Comparison of ENCODE assay signal across 9 cellular contexts in the genomic region with DNA sequence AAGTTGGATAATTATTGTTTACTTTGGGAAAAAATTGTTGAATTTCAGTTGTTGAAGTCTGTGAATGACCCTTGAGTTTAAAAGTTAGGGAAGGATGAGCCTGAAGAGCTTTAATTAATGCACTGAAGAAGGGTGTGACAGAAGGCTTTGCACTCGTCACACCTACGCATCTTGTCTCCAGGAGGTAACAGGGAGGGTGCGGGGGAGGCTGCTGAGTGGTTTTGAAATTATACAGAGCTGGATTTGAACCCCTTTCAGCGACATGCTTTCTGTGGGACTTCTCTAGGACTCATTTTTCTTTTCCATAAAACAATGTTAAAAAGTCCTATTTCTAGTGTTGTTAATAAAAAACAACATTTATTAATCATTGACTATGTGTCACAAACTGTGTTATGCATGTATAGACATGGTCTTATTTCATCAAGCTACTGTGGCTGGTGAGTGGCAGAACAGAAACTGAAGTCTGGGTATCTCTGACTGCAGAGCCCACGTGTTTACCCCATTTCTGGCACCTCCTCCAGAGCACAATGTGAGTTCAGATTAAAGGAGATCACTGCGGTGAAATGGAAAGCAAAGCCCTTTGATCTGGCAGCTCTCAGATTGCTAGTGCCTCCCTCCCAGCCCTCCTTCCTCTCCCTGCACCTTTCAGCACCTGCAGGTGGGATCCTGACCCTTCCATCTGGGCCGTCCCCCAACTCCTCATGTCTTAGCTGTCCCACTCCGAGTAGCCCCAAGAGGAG.
DNase-seq lines count a peak whose midpoint lies in the region; ATAC-seq, FAIRE-seq and TF ChIP-seq lines count a peak whose summit lies in the region.
"Had no signal": no experiment of that assay in that cellular context is flagged by ENCODE, and none has a peak within 500 bp of the region (broad histone marks: within the 10 kb centered on the region; RNA-seq: fewer than 3 reads in every experiment).

No MANE protein-coding gene starts in this region.

- no peak overlapping the region for H3K27ac ChIP-seq in kidney (ENCODE audit: low read depth in 2 of 2, low read length in 2 of 2)

- intact Hi-C loops in kidney (cut with DNase I), result no loop called here
- intact Hi-C loops in left colon (cut with DNase I, micrococcal nuclease), result no loop called here

- DNase-seq in NCI-H2029 treated with DMSO at 0.1 percent for 48 hours (lab: John Stamatoyannopoulos, UW) (peak; percentile 78), kidney (no peak), left colon (no peak), SKM-1 treated with dmso at 0.1 percent for 144 hours (lab: John Stamatoyannopoulos, UW; ENCODE audit: unreplicated experiment) (no peak)
- peak in 1 of 2 donors; percentile 44 for DNase-seq in activated naive CD4-positive, alpha-beta T cell treated with anti-CD3 and anti-CD28 coated beads, Interleukin-2, amount 50 U/mL, for 72 hours (ENCODE audit: low spot score in 2 of 2)
- DNase-seq in stimulated activated CD4-positive, alpha-beta T cell treated with anti-CD3 and anti-CD28 coated beads, Interleukin-1b, Interleukin-23, amount 100 ng/mL, for 48 hours, result peak; percentile 55

- peak overlapping the region; percentile 55 to 76 for H3K27ac Mint-ChIP-seq in activated naive CD4-positive, alpha-beta T cell treated with anti-CD3 and anti-CD28 coated beads, Interleukin-2, amount 50 U/mL, for 72 hours

- peaks cover 0 to 9% of the 10 kb centered on the region in 2 donors for H3K36me3 Mint-ChIP-seq in activated naive CD4-positive, alpha-beta T cell treated with anti-CD3 and anti-CD28 coated beads, Interleukin-2, amount 50 U/mL, for 72 hours

- no peak overlapping the region for H3K4me3 ChIP-seq in kidney (ENCODE audit: low read length in 2 of 2)
- H3K4me3 ChIP-seq: smooth muscle cell had no signal

- no peak for TF ChIP-seq CTCF in kidney (IDR thresholded peaks at IDR 0.05; ENCODE audit: borderline replicate concordance, extremely low read depth, insufficient read depth)

- H3K9me3 ChIP-seq in kidney (ENCODE audit: control insufficient read depth in 1 of 2, low read length in 2 of 2), result no peaks in the 10 kb centered on the region

- peaks cover 3 to 9% of the 10 kb centered on the region in 2 donors for H3K9me3 Mint-ChIP-seq in activated naive CD4-positive, alpha-beta T cell treated with anti-CD3 and anti-CD28 coated beads, Interleukin-2, amount 50 U/mL, for 72 hours

- FAIRE-seq in kidney (lab: Jason Lieb, UNC), result no peak

- no peaks in the 10 kb centered on the region for H3K36me3 ChIP-seq in kidney (ENCODE audit: control insufficient read depth in 1 of 2, insufficient read depth in 2 of 2, low read length in 2 of 2)

- H3K4me1 ChIP-seq in kidney (ENCODE audit: control insufficient read depth in 1 of 2, insufficient read depth in 1 of 2, low read depth in 1 of 2, low read length in 2 of 2), result no peaks in the 10 kb centered on the region

- peak; percentile 72 for ATAC-seq in GM19438 (IDR thresholded peaks at IDR 0.05; ENCODE audit: low read depth, unreplicated experiment)
- peak; percentile 85 to 96 for ATAC-seq in activated naive CD4-positive, alpha-beta T cell treated with anti-CD3 and anti-CD28 coated beads, Interleukin-2, amount 50 U/mL, for 72 hours
- no peak for ATAC-seq in left colon
- no peak for ATAC-seq in GM19455 (IDR thresholded peaks at IDR 0.05; ENCODE audit: unreplicated experiment)

- no peak overlapping the region for H3K9ac ChIP-seq in kidney (ENCODE audit: low read length in 2 of 2)

Comparison
In these comparisons a context has a peak if more than half of its experiments do, and no peak if none do; other contexts are left out.
1. ATAC-seq: peak in GM19438 (single experiment) and activated naive CD4-positive, alpha-beta T cell treated with anti-CD3 and anti-CD28 coated beads, Interleukin-2, amount 50 U/mL, for 72 hours (2 of 2); none in left colon (single experiment) and GM19455 (single experiment).
2. DNase-seq: peak in NCI-H2029 treated with DMSO at 0.1 percent for 48 hours (single experiment) and stimulated activated CD4-positive, alpha-beta T cell treated with anti-CD3 and anti-CD28 coated beads, Interleukin-1b, Interleukin-23, amount 100 ng/mL, for 48 hours (single experiment); none in kidney (single experiment), left colon (0 of 2) and SKM-1 treated with dmso at 0.1 percent for 144 hours (single experiment).